13 cellular contexts compared by ENCODE assay signal in the genomic region with DNA sequence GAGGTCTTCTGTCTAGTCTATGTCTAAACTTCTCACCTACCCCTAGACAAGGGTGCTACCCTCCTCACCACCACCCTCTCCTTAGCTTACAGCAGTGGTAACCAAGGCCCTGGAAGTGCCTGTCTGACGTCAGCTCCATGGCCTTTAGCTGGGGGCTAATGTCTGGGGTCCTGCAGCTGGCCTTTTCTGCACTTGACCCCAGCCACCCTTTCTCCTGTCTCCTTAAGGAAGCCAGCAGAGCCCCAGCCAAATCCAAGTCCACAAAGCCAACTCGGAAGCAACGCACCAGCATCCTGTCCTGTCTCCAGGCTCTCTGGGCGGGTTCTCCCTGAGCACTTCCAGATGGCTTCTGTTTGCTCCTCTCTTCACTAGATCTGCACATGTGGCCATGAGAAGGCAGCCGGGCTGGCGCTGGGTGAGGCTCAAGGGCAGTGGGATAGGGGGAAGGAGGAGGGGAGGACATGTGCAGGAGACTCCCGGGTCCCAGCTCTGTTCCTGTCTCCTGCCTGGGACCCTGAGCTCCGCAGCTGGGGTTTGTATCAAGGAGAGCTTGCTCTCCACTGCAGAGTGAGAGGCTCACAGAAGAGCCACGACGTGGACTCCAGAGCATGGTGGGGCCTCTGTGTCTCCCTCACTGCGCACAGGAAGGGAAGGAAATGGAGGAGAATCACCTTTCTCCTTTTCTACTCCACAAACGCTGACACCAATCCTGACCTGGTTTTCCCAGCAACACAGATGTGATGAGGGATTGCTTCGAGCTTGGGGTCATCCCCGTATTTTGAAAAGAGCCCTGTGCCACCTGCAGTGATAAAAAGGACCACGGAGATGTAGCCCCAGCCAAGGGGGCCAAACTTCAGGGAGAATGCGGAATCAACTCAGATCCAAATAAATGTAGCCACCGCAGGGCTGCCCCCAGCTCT.
DNase-seq lines count a peak whose midpoint lies in the region; ATAC-seq and TF ChIP-seq lines count a peak whose summit lies in the region.
"Had no signal": no experiment of that assay in that cellular context is flagged by ENCODE, and none has a peak within 500 bp of the region (broad histone marks: within the 10 kb centered on the region; RNA-seq: fewer than 3 reads in every experiment).

No MANE protein-coding gene starts in this region.

- no peaks in the 10 kb centered on the region for H3K36me3 Mint-ChIP-seq in activated CD8-positive, alpha-beta memory T cell treated with anti-CD3 and anti-CD28 coated beads, Interleukin-2, amount 10 ng/mL, durations not matched to agents 7 days and 5 days
- H3K36me3 Mint-ChIP-seq: CD8-positive, alpha-beta memory T cell had no signal

- no peaks in the 10 kb centered on the region for H3K27me3 ChIP-seq in transverse colon
- H3K27me3 ChIP-seq: spleen had no signal

- H3K9me3 ChIP-seq in transverse colon: no peaks in the 10 kb centered on the region
- H3K9me3 ChIP-seq: spleen, suprapubic skin had no signal

- no peaks in the 10 kb centered on the region for H3K4me1 Mint-ChIP-seq in activated CD8-positive, alpha-beta memory T cell treated with anti-CD3 and anti-CD28 coated beads, Interleukin-2, amount 10 ng/mL, durations not matched to agents 7 days and 5 days

- TF ChIP-seq EP300 in transverse colon (IDR thresholded peaks at IDR 0.05; ENCODE audit: low read depth): no peak

- no peak overlapping the region for H3K4me3 Mint-ChIP-seq in activated CD8-positive, alpha-beta memory T cell treated with anti-CD3 and anti-CD28 coated beads, Interleukin-2, amount 10 ng/mL, durations not matched to agents 7 days and 5 days
- H3K4me3 Mint-ChIP-seq: CD8-positive, alpha-beta memory T cell had no signal

- CTCF ChIA-PET in activated CD8-positive, alpha-beta memory T cell treated with anti-CD3 and anti-CD28 coated beads, Interleukin-2, amount 10 ng/mL, durations not matched to agents 7 days and 5 days (lab: Charles Lee): interaction anchor here (0.6 kb wide), 1 partner anchor 255 kb away, joined by 3 read pairs; no protein-coding TSS in a partner anchor

- no peaks in the 10 kb centered on the region for H3K36me3 ChIP-seq in transverse colon
- H3K36me3 ChIP-seq: spleen, suprapubic skin had no signal

- H3K27ac Mint-ChIP-seq in activated CD8-positive, alpha-beta memory T cell treated with anti-CD3 and anti-CD28 coated beads, Interleukin-2, amount 10 ng/mL, durations not matched to agents 7 days and 5 days: no peak overlapping the region
- H3K27ac Mint-ChIP-seq: CD8-positive, alpha-beta memory T cell had no signal

- WGBS in transverse colon (ENCODE audit: low coverage in 1 of 2), 2 donors: 63% methylated on average over 4 to 16 of the region's 17 CpGs

- H3K4me3 ChIP-seq in cardiac fibroblast (replicated peaks in 1 of 2; ENCODE audit: low read depth in 2 of 2, low read length in 2 of 2): no peak overlapping the region
- no peak overlapping the region for H3K4me3 ChIP-seq in transverse colon
- H3K4me3 ChIP-seq: spleen, suprapubic skin had no signal

- H3K27me3 Mint-ChIP-seq in activated CD8-positive, alpha-beta memory T cell treated with anti-CD3 and anti-CD28 coated beads, Interleukin-2, amount 10 ng/mL, durations not matched to agents 7 days and 5 days: peaks cover 2% of the 10 kb centered on the region

- no peak for ATAC-seq in activated CD8-positive, alpha-beta memory T cell treated with anti-CD3 and anti-CD28 coated beads, Interleukin-2, amount 10 ng/mL, durations not matched to agents 7 days and 5 days

- H3K9me3 Mint-ChIP-seq in activated CD8-positive, alpha-beta memory T cell treated with anti-CD3 and anti-CD28 coated beads, Interleukin-2, amount 10 ng/mL, durations not matched to agents 7 days and 5 days (ENCODE audit: low read depth): no peaks in the 10 kb centered on the region
- H3K9me3 Mint-ChIP-seq: CD8-positive, alpha-beta memory T cell had no signal

- intact Hi-C loops in transverse colon (cut with DNase I; ENCODE audit: low total_unique reads): no loop called here

- no peak for TF ChIP-seq POLR2A in transverse colon (IDR thresholded peaks at IDR 0.05)

- H3K27ac ChIP-seq in transverse colon: peak overlapping the region; percentile 76 to 84 (median 84)
- H3K27ac ChIP-seq: suprapubic skin had no signal

- DNase-seq in NCI-H1092 (lab: John Stamatoyannopoulos, UW) (peak; percentile 24), cardiac fibroblast (ENCODE audit: low read depth in 2 of 2) (peak; percentile 10 to 70), left kidney (ENCODE audit: low read depth, low spot score) (peak; percentile 46), transverse colon (no peak), D341Med (ENCODE audit: low spot score) (no peak), GM10266 (ENCODE audit: extremely low spot score) (no peak)
- DNase-seq in activated CD8-positive, alpha-beta memory T cell treated with anti-CD3 and anti-CD28 coated beads, Interleukin-2, amount 10 ng/mL, durations not matched to agents 7 days and 5 days: no peak
- DNase-seq: activated gamma-delta T cell treated with Interleukin-2 at 50 U/mL for 16 hours; CD8-positive, alpha-beta memory T cell; hippocampal formation; NCI-H1048; spleen had no signal

- in situ Hi-C loops in transverse colon (cut with MboI; ENCODE audit: low pct_ligation_motif_present in 1 of 4, low pct_unique_long_range_greater_than_20kb in 1 of 4, low sequenced_read_pairs in 3 of 4): loop anchor here in 1 of 4 donors (10.0 kb wide), 1 partner anchor 1007 kb away; no protein-coding TSS in a partner anchor

- TF ChIP-seq CTCF in cardiac fibroblast (IDR thresholded peaks at IDR 0.05; ENCODE audit: low read depth, low read length): no peak
- TF ChIP-seq CTCF in transverse colon (IDR thresholded peaks at IDR 0.05): no peak
- TF ChIP-seq CTCF in GM10266 (IDR thresholded peaks at IDR 0.05; ENCODE audit: control insufficient read depth, insufficient read depth, low read depth, missing control alignments): no peak

- H3K4me1 ChIP-seq in transverse colon: peaks cover 18 to 94% (median 53%) of the 10 kb centered on the region in 4 donors
- H3K4me1 ChIP-seq: suprapubic skin had no signal

Comparison
In these comparisons a context has a peak if more than half of its experiments do, and no peak if none do; other contexts are left out.
1. DNase-seq: peak in NCI-H1092 (single experiment), cardiac fibroblast (2 of 2) and left kidney (single experiment); none in transverse colon (single experiment), D341Med (single experiment), activated CD8-positive, alpha-beta memory T cell treated with anti-CD3 and anti-CD28 coated beads, Interleukin-2, amount 10 ng/mL, durations not matched to agents 7 days and 5 days (single experiment) and GM10266 (single experiment).